ENCODE assay signal across 8 cellular contexts in genomic region chr14:75427126-75427481, GRCh38. TPM values are rescaled to one million over a fixed set of nuclear protein-coding genes. Genes with fewer than 3 reads are reported as not detected.
A peak's percentile ranks its signal among the peaks of the same experiment; 100 is the strongest.
DNase-seq lines count a peak whose midpoint lies in the region; ATAC-seq and TF ChIP-seq lines count a peak whose summit lies in the region.

No MANE protein-coding gene starts in this region.

- H3K27ac ChIP-seq in liver (ENCODE audit: low read depth in 1 of 2, low read length in 2 of 2) (peak overlapping the region; percentile 88 to 90), transverse colon (peak overlapping the region; percentile 90 to 95 (median 92))

- H3K4me3 ChIP-seq in liver (ENCODE audit: low read depth in 1 of 3, low read length in 3 of 3) (peak overlapping the region; percentile 52 to 81 (median 80)), transverse colon (peak overlapping the region; percentile 23 to 89 (median 66))

- peaks cover 25% of the 10 kb centered on the region for H3K27me3 Mint-ChIP-seq in brain

- peak overlapping the region; percentile 64 to 76 (median 74) for H3K4me3 Mint-ChIP-seq in brain

- intact Hi-C loops in transverse colon (cut with DNase I; ENCODE audit: low total_unique reads), result no loop called here

- H3K27me3 ChIP-seq in liver (ENCODE audit: control insufficient read depth in 4 of 4, insufficient read depth in 4 of 4, low read length in 3 of 4) (no peaks in the 10 kb centered on the region), transverse colon (no peaks in the 10 kb centered on the region)

- H3K9ac ChIP-seq in liver (ENCODE audit: low read depth in 1 of 2, low read length in 2 of 2), result peak overlapping the region; percentile 73 to 83

- H3K4me1 Mint-ChIP-seq in brain, result peaks cover 48% of the 10 kb centered on the region

- peaks cover 0 to 5% (median 3%) of the 10 kb centered on the region in 5 experiments for H3K9me3 Mint-ChIP-seq in brain

- ATAC-seq in GM19035 (IDR thresholded peaks at IDR 0.05; ENCODE audit: unreplicated experiment), result peak; percentile 41
- ATAC-seq in HG03354 (IDR thresholded peaks at IDR 0.05; ENCODE audit: poor library complexity, severe bottlenecking, unreplicated experiment), result peak; percentile 53

- no peak for TF ChIP-seq RAD21 in liver (IDR thresholded peaks at IDR 0.05)

- no peaks in the 10 kb centered on the region for H3K36me3 ChIP-seq in liver (ENCODE audit: control insufficient read depth in 4 of 4, insufficient read depth in 3 of 4, low read depth in 1 of 4, low read length in 3 of 4)
- no peaks in the 10 kb centered on the region for H3K36me3 ChIP-seq in transverse colon

- DNase-seq in transverse colon (peak; percentile 33), SW480 (ENCODE audit: low spot score) (no peak), AG08395 (ENCODE audit: low spot score) (no peak), AG20443 (ENCODE audit: low spot score) (no peak)

- H3K9me3 ChIP-seq in liver (ENCODE audit: control insufficient read depth in 4 of 4, low read length in 3 of 4), result no peaks in the 10 kb centered on the region
- H3K9me3 ChIP-seq in transverse colon, result no peaks in the 10 kb centered on the region

- no peak for TF ChIP-seq CTCF in brain (conservative IDR thresholded peaks at IDR 0.05)
- no peak for TF ChIP-seq CTCF in liver (IDR thresholded peaks at IDR 0.05; ENCODE audit: low read depth, low read length, missing input control)
- TF ChIP-seq CTCF in transverse colon (IDR thresholded peaks at IDR 0.05), result no peak

- H3K36me3 Mint-ChIP-seq in brain, result peaks cover 5% of the 10 kb centered on the region

- TF ChIP-seq POLR2A in transverse colon (IDR thresholded peaks at IDR 0.05), result no peak

- H3K4me1 ChIP-seq in liver (ENCODE audit: control insufficient read depth in 4 of 4, insufficient read depth in 4 of 4, low read length in 3 of 4) (peaks cover 9 to 48% (median 32%) of the 10 kb centered on the region in 4 donors), transverse colon (peaks cover 28 to 49% (median 39%) of the 10 kb centered on the region in 4 donors)

- TF ChIP-seq EP300 in transverse colon (IDR thresholded peaks at IDR 0.05; ENCODE audit: low read depth), result no peak

- H3K27ac Mint-ChIP-seq in brain, result peak overlapping the region in 4 of 5 experiments; percentile 19 to 78 (median 57)

- in situ Hi-C loops in transverse colon (cut with MboI; ENCODE audit: low pct_ligation_motif_present in 1 of 4, low pct_unique_long_range_greater_than_20kb in 1 of 4, low sequenced_read_pairs in 3 of 4), result no loop called here

- 15% methylated on average over 15 of the region's 15 CpGs for WGBS in liver
- WGBS in transverse colon (ENCODE audit: low coverage in 1 of 2), 2 donors, result 23% methylated on average over 6 of the region's 15 CpGs; no CpG with 5 or more reads in 1 of the 2 donors

TF ChIP-seq in liver, 16 proteins besides CTCF, POLR2A, EP300 and RAD21:
- no peak for TF ChIP-seq SP1 (IDR thresholded peaks at IDR 0.05)
- no peak for TF ChIP-seq JUND (IDR thresholded peaks at IDR 0.05)
- no peak for TF ChIP-seq YY1 (IDR thresholded peaks at IDR 0.05)
- no peak for TF ChIP-seq HNF4G (IDR thresholded peaks at IDR 0.05)
TF ChIP-seq in liver: peak in this region for 0.

RNA-seq across cellular contexts. Expression of gene JDP2, which starts 0.7 kb away (rescaled TPM):
- polyA plus RNA-seq in brain (ENCODE audit: insufficient read depth, low read depth, low replicate concordance), result 12.2 TPM
- 10 to 100 TPM in 1 of 2 donors, 1 to 10 TPM in 1; 8.6 to 14.6 TPM for total RNA-seq in liver
- polyA plus RNA-seq in liver, result 1 to 10 TPM; 2.4 to 8.8 TPM
- total RNA-seq in transverse colon, result 100 to 1,000 TPM in 1 of 4 donors, 10 to 100 TPM in 3; 49.2 to 108 (median 57.8) TPM
